25 cellular contexts compared by ENCODE assay signal in the genomic region with DNA sequence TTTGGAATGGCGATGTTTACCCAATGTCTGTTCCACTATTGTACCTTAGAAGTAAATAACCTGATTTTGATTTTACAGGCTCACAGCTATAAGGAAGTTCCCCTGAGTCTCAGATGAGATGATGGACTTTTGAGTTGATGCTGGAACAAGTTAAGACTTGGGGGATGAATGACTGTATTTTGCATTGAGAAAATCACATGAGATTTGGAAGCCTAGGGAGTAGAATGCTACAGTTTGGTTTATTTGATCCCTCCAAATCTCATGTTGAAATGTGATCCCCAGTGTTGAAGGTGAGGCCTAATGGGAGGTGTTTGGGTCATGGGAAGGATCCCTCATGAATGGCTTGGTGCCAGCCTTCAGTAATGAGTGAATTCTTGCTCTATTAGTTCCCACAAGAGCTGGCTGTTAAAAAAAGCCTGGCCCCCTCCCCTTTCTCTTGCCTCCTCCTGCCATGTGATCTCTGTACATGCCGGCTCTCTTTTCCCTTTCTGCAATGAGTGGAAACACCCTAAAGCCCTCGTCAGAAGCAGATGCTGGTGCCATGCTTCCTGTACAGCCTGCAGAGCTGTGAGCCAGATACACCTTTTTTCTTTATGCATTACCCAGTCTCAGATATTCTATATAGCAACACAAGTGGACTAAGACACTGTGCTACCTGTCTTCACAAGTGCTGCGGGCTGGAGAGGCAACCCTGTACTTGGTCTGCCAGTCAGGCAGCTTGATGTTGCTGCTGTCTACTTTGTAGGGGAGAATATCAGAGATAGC.
"Had no signal": no experiment of that assay in that cellular context is flagged by ENCODE, and none has a peak within 500 bp of the region (broad histone marks: within the 10 kb centered on the region; RNA-seq: fewer than 3 reads in every experiment).

No MANE protein-coding gene starts in this region.

- H3K36me3 ChIP-seq: ovary, right lobe of liver, suprapubic skin, transverse colon, upper lobe of right lung, uterus had no signal

- FAIRE-seq: frontal cortex, small intestine had no signal

- DNase-seq: dermis blood vessel endothelial cell; esophagus squamous epithelium; hypothalamus; immature natural killer cell; kidney glomerular epithelial cell; left colon; natural killer cell; occipital lobe; ovary; posterior cingulate gyrus; retina; small intestine; stimulated activated CD4-positive, alpha-beta T cell treated with anti-CD3 and anti-CD28 coated beads, Interleukin-15, amount 100 ng/mL, for 24 hours; stimulated activated CD4-positive, alpha-beta T cell treated with anti-CD3 and anti-CD28 coated beads, Interleukin-2, amount 100 ng/mL, for 48 hours; stimulated activated naive CD4-positive, alpha-beta T cell; stimulated activated naive CD8-positive, alpha-beta T cell treated with anti-CD3 and anti-CD28 coated beads, Interleukin-15, amount 100 ng/mL, for 72 hours; transverse colon; upper lobe of right lung; uterus had no signal

- ATAC-seq: left colon; natural killer cell; right lobe of liver; stimulated activated naive CD8-positive, alpha-beta T cell treated with anti-CD3 and anti-CD28 coated beads, Interleukin-15, amount 100 ng/mL, for 72 hours; upper lobe of right lung had no signal

- H3K4me3 ChIP-seq: coronary artery, esophagus squamous epithelium, lung, ovary, right lobe of liver, suprapubic skin, transverse colon, upper lobe of right lung, uterus had no signal

- H3K27me3 ChIP-seq: esophagus squamous epithelium, ovary, right lobe of liver, suprapubic skin, transverse colon, upper lobe of right lung, uterus had no signal

- H3K27ac ChIP-seq: coronary artery, epithelial cell of prostate, ovary, right lobe of liver, suprapubic skin, transverse colon, upper lobe of right lung, uterus had no signal
